Comparison of ENCODE assay signal across 15 cellular contexts in genomic region chr11:46903846-46904245, GRCh38. TPM values are rescaled to one million over a fixed set of nuclear protein-coding genes. Genes with fewer than 3 reads are reported as not detected.
A peak's percentile ranks its signal among the peaks of the same experiment; 100 is the strongest.
DNase-seq lines count a peak whose midpoint lies in the region; ATAC-seq, FAIRE-seq and TF ChIP-seq lines count a peak whose summit lies in the region.
"Had no signal": no experiment of that assay in that cellular context is flagged by ENCODE, and none has a peak within 500 bp of the region (broad histone marks: within the 10 kb centered on the region; RNA-seq: fewer than 3 reads in every experiment).

No MANE protein-coding gene starts in this region.

- H3K56ac ChIP-seq in H1 (replicated peaks; ENCODE audit: insufficient read length, low read depth, low read length): no peak overlapping the region

- peak overlapping the region in 1 of 2 experiments; percentile 12; a peak in 1 of 4 replicates for H3K4me2 ChIP-seq in H1 (ENCODE audit: insufficient read depth in 1 of 2, low read depth in 2 of 2, low read length in 2 of 2)

- H2BK120ac ChIP-seq in H1 (replicated peaks; ENCODE audit: low read depth, low read length): no peak overlapping the region

- TF ChIP-seq CTCF in H1 (IDR thresholded peaks at IDR 0.05; ENCODE audit: control extremely low read depth in 1 of 3, insufficient read depth in 1 of 3, low read depth in 1 of 3, low read length in 3 of 3) (no peak), suprapubic skin (IDR thresholded peaks at IDR 0.05) (no peak)

- CTCF ChIA-PET in H1 (lab: Charles Lee; ENCODE audit: partially characterized antibody): interaction anchor here (0.6 to 7.5 kb wide), 6 partner anchors 9 to 249 kb away, joined by 3 to 44 read pairs (median 4); no protein-coding TSS in a partner anchor

- H3K27me3 ChIP-seq in H1 (replicated peaks in 1 of 4; ENCODE audit: control insufficient read depth in 3 of 4, extremely low read depth in 1 of 4, insufficient read depth in 3 of 4, low read length in 3 of 4) (no peaks in the 10 kb centered on the region), aorta (ENCODE audit: control insufficient read depth in 1 of 2, insufficient read depth in 2 of 2, low read length in 1 of 2) (no peaks in the 10 kb centered on the region), suprapubic skin (no peaks in the 10 kb centered on the region)

- no peak overlapping the region for H3K4me3 ChIP-seq in H1 (ENCODE audit: extremely low read depth in 1 of 4, insufficient read depth in 2 of 4, low read depth in 3 of 4, low read length in 4 of 4)
- H3K4me3 ChIP-seq in aorta (ENCODE audit: low read length in 2 of 2): no peak overlapping the region
- H3K4me3 ChIP-seq in suprapubic skin: no peak overlapping the region

- H4K8ac ChIP-seq in H1 (ENCODE audit: extremely low read depth, insufficient read depth, low read length): no peak overlapping the region

- FAIRE-seq in H1 (lab: Jason Lieb, UNC): no peak

- H3K4me1 ChIP-seq in H1 (replicated peaks in 1 of 4; ENCODE audit: control insufficient read depth in 3 of 4, insufficient read depth in 4 of 4, low read length in 3 of 4): peaks cover 13 to 25% (median 17%) of the 10 kb centered on the region in 4 experiments
- H3K4me1 ChIP-seq in aorta (ENCODE audit: control insufficient read depth in 1 of 2, insufficient read depth in 2 of 2, low read length in 2 of 2): no peaks in the 10 kb centered on the region
- H3K4me1 ChIP-seq in suprapubic skin: peaks cover 5% of the 10 kb centered on the region

- no peak for TF ChIP-seq RAD21 in H1 (IDR thresholded peaks at IDR 0.05 in 1 of 2, conservative IDR thresholded peaks at IDR 0.05 in 1 of 2; ENCODE audit: low read depth in 2 of 2, low read length in 2 of 2)

- H3K9me3 ChIP-seq in H1 (ENCODE audit: insufficient read depth in 2 of 2, low read depth in 1 of 2, low read length in 1 of 2) (peaks cover 0 to under 1% of the 10 kb centered on the region in 2 experiments; a peak in 1 of 4 replicates), aorta (ENCODE audit: control insufficient read depth, low read length) (no peaks in the 10 kb centered on the region), suprapubic skin (no peaks in the 10 kb centered on the region)

- H3K79me2 ChIP-seq in H1 (ENCODE audit: control insufficient read depth in 1 of 2, insufficient read depth in 2 of 2, low read length in 2 of 2): 0 out of 4 replicates have a peak, but pooled peaks cover 0 to 2% of the 10 kb centered on the region in 2 experiments

- WGBS in H1 (ENCODE audit: extremely low coverage in 1 of 2, insufficient coverage in 1 of 2, insufficient read length in 1 of 2, insufficient replicate concordance in 2 of 2, low coverage in 1 of 2, low lambda C conversion rate in 2 of 2, missing lambda C conversion rate in 1 of 2), 2 experiments: 70% methylated on average over 8 of the region's 10 CpGs; no CpG with 5 or more reads in 1 of the 2 experiments
- 84 to 88% methylated on average over 6 to 10 of the region's 10 CpGs for WGBS in aorta, 2 donors
- 71% methylated on average over 6 of the region's 10 CpGs for WGBS in suprapubic skin

- H4K20me1 ChIP-seq in H1 (replicated peaks in 1 of 2; ENCODE audit: control insufficient read depth in 1 of 2, insufficient read depth in 2 of 2, low read length in 2 of 2): no peaks in the 10 kb centered on the region

- no peak overlapping the region for H3K18ac ChIP-seq in H1 (ENCODE audit: extremely low read depth, low read length)

- no peak overlapping the region for H3K4ac ChIP-seq in H1 (replicated peaks; ENCODE audit: insufficient read length, low read depth, low read length)

- H3K27ac ChIP-seq in H1 (ENCODE audit: low read depth, low read length): no peak overlapping the region
- no peak overlapping the region for H3K27ac ChIP-seq in aorta (ENCODE audit: low read depth in 1 of 2, low read length in 2 of 2)
- no peak overlapping the region for H3K27ac ChIP-seq in suprapubic skin

- DNase-seq in NCI-H1694 (lab: John Stamatoyannopoulos, UW): peak; percentile 5
- DNase-seq in NCI-H1694 treated with DMSO at 0.1 percent for 48 hours (lab: John Stamatoyannopoulos, UW): no peak
- no peak for DNase-seq in H1 (ENCODE audit: low read depth in 1 of 2, low spot score in 2 of 2)
- peak; percentile 96 for DNase-seq in medulla oblongata (ENCODE audit: extremely low spot score)
- no peak for DNase-seq in aorta
- DNase-seq in NOMO-1 (lab: John Stamatoyannopoulos, UW; ENCODE audit: unreplicated experiment in 2 of 2): no peak
- no peak for DNase-seq in suprapubic skin (ENCODE audit: low spot score in 2 of 2)
- DNase-seq in NCI-H2029 (lab: John Stamatoyannopoulos, UW): no peak
- DNase-seq: activated CD4-positive, alpha-beta memory T cell treated with anti-CD3 and anti-CD28 coated beads for 36 hours; CD4-positive, alpha-beta T cell; effector CD8-positive, alpha-beta T cell; islet precursor cell; NCI-H1436; stimulated activated naive B cell treated with anti-CD40 and anti-IgM and Interleukin-4, amounts not matched to agents 10 μg/mL and 1 μg/mL and 100 μg/mL, for 72 hours; T-helper 9 cell had no signal

- H2BK12ac ChIP-seq in H1 (ENCODE audit: low read depth, low read length): peak overlapping the region; percentile 44; the same call in 1 of the 2 replicates

- H3K36me3 ChIP-seq in H1 (ENCODE audit: control insufficient read depth in 2 of 4, insufficient read depth in 4 of 4, low read length in 3 of 4) (peaks cover 0 to 5% (median 3%) of the 10 kb centered on the region in 4 experiments; a peak in 4 of 8 replicates), aorta (ENCODE audit: control insufficient read depth in 1 of 2, insufficient read depth in 2 of 2, low read length in 1 of 2) (no peaks in the 10 kb centered on the region), suprapubic skin (peaks cover 21% of the 10 kb centered on the region)

- no peaks in the 10 kb centered on the region for H3K23me2 ChIP-seq in H1 (ENCODE audit: low read depth, low read length)

- H3K9ac ChIP-seq in H1 (replicated peaks in 1 of 4; ENCODE audit: extremely low read depth in 1 of 4, low read depth in 3 of 4, low read length in 3 of 4): no peak overlapping the region; a peak in 1 of 7 replicates

- H2AFZ ChIP-seq in H1 (ENCODE audit: low read length): no peak overlapping the region

- intact Hi-C loops in aorta (cut with DNase I): no loop called here

- 0 out of 2 replicates have a peak overlapping the region, but pooled peaks have one; percentile 16 for H2BK5ac ChIP-seq in H1 (ENCODE audit: low read depth, low read length)

- POLR2A ChIA-PET in H1 (lab: Charles Lee; ENCODE audit: partially characterized antibody): interaction anchor here (2.6 kb wide), 1 partner anchor 9 kb away, joined by 20 read pairs; no protein-coding TSS in a partner anchor

- H3K79me1 ChIP-seq in H1 (ENCODE audit: low read depth, low read length): peaks cover 6% of the 10 kb centered on the region

- no peak overlapping the region for H3K14ac ChIP-seq in H1 (ENCODE audit: insufficient read length)

- ATAC-seq in aorta (ENCODE audit: low FRiP score): peak; percentile 26
- ATAC-seq: stimulated activated naive B cell treated with anti-CD40 and anti-IgM and Interleukin-4, amounts not matched to agents 10 μg/mL and 1 μg/mL and 100 μg/mL, for 72 hours had no signal

- no peak overlapping the region for H3K23ac ChIP-seq in H1 (ENCODE audit: insufficient read length)

- 0 out of 2 replicates have a peak overlapping the region, but pooled peaks have one; percentile 16 for H2AK5ac ChIP-seq in H1 (ENCODE audit: low read depth, low read length)

- no peak overlapping the region for H4K5ac ChIP-seq in H1 (ENCODE audit: insufficient read length, low read depth, low read length)

- TF ChIP-seq POLR2A in H1 (IDR thresholded peaks at IDR 0.05; ENCODE audit: control extremely low read depth in 1 of 2, low read depth in 2 of 2, low read length in 2 of 2): no peak
- TF ChIP-seq POLR2A in suprapubic skin (IDR thresholded peaks at IDR 0.05): no peak

- no peak overlapping the region for H2BK15ac ChIP-seq in H1 (ENCODE audit: low read length)

- peak overlapping the region; percentile 9 for H4K91ac ChIP-seq in H1 (replicated peaks; ENCODE audit: insufficient read length, low read length)

- TF ChIP-seq EP300 in H1 (IDR thresholded peaks at IDR 0.05; ENCODE audit: borderline replicate concordance in 1 of 2, low read depth in 2 of 2, low read length in 2 of 2): no peak
- no peak for TF ChIP-seq EP300 in suprapubic skin (IDR thresholded peaks at IDR 0.05)

- H2BK20ac ChIP-seq in H1 (ENCODE audit: low read length): no peak overlapping the region

RNA-seq across cellular contexts. Expression of gene LRP4, which starts 14.5 kb away (rescaled TPM):
- 20.8 and 22.1 TPM in 2 replicates for total RNA-seq in H1 (2021; fragmentation: NEBNext Ultra II Directional; extraction: Animal tissue kit (Norgen Biotek cat#: 25700))
- polyA plus RNA-seq in H1 (2011; rRNA removed) (5.4 and 11.0 TPM in 2 replicates), aorta (1 to 10 TPM in 1 of 2 donors, under 1 TPM in 1; 0.90 to 2.1 TPM)
- polyA plus RNA-seq in H1 (2011; cell fraction: cytosol; rRNA removed): 9.7 TPM
- polyA plus RNA-seq in H1 (2011; cell fraction: nucleus; rRNA removed): 38.0 TPM
- polyA plus RNA-seq in H1 (2012, experiment 1 of 2): 13.2 to 16.4 TPM (median 13.8 TPM) in 4 replicates
- 3.2 TPM for polyA plus RNA-seq in H1 (2012, experiment 2 of 2)
- 19.9 TPM for polyA plus RNA-seq in H1 (2013, experiment 1 of 2)
- 17.6 TPM for polyA plus RNA-seq in H1 (2013, experiment 2 of 2)
- polyA minus RNA-seq in H1 (2011; rRNA and poly(A)+ RNA removed): 28.0 and 31.2 TPM in 2 replicates
- 11.9 TPM for polyA minus RNA-seq in H1 (2011; cell fraction: cytosol; rRNA and poly(A)+ RNA removed)
- 29.2 TPM for polyA minus RNA-seq in H1 (2011; cell fraction: nucleus; rRNA and poly(A)+ RNA removed)
- total RNA-seq in aorta (1 to 10 TPM; 4.0 to 8.6 TPM), suprapubic skin (100 to 1,000 TPM in 2 of 4 donors, 10 to 100 TPM in 2; 52.2 to 308 (median 90.4) TPM)
- total RNA-seq: CD4-positive, alpha-beta T cell had no signal

RNA-seq across cellular contexts. Expression of gene CSTPP1, which starts 32.7 kb away (rescaled TPM):
- total RNA-seq in H1 (2021; fragmentation: NEBNext Ultra II Directional; extraction: Animal tissue kit (Norgen Biotek cat#: 25700)): 24.2 and 26.2 TPM in 2 replicates
- polyA plus RNA-seq in H1 (2011; rRNA removed): 28.7 and 55.1 TPM in 2 replicates
- polyA plus RNA-seq in H1 (2011; cell fraction: cytosol; rRNA removed): 27.5 TPM
- polyA plus RNA-seq in H1 (2011; cell fraction: nucleus; rRNA removed): 34.3 TPM
- polyA plus RNA-seq in H1 (2012, experiment 1 of 2): 24.5 to 28.7 TPM (median 26.8 TPM) in 4 replicates
- polyA plus RNA-seq in H1 (2012, experiment 2 of 2): 26.6 TPM
- polyA plus RNA-seq in H1 (2013, experiment 1 of 2): 15.1 TPM
- polyA plus RNA-seq in H1 (2013, experiment 2 of 2): 15.9 TPM
- polyA minus RNA-seq in H1 (2011; rRNA and poly(A)+ RNA removed): 25.0 and 34.0 TPM in 2 replicates
- polyA minus RNA-seq in H1 (2011; cell fraction: cytosol; rRNA and poly(A)+ RNA removed): 20.8 TPM
- 33.3 TPM for polyA minus RNA-seq in H1 (2011; cell fraction: nucleus; rRNA and poly(A)+ RNA removed)
- total RNA-seq in aorta: 10 to 100 TPM; 19.1 to 22.7 TPM
- polyA plus RNA-seq in aorta: 10 to 100 TPM; 12.5 to 26.0 TPM
- 100 to 1,000 TPM in 1 of 4 donors, 10 to 100 TPM in 3; 34.9 to 117 (median 48.1) TPM for total RNA-seq in suprapubic skin

RNA-seq across cellular contexts. Expression of gene CKAP5, which starts 57.8 kb away (rescaled TPM):
- total RNA-seq in H1 (2021; fragmentation: NEBNext Ultra II Directional; extraction: Animal tissue kit (Norgen Biotek cat#: 25700)): 185 and 192 TPM in 2 replicates
- 45.2 and 64.8 TPM in 2 replicates for polyA plus RNA-seq in H1 (2011; rRNA removed)
- polyA plus RNA-seq in H1 (2011; cell fraction: cytosol; rRNA removed): 74.4 TPM
- 136 TPM for polyA plus RNA-seq in H1 (2011; cell fraction: nucleus; rRNA removed)
- 70.6 to 109 TPM (median 85.2 TPM) in 4 replicates for polyA plus RNA-seq in H1 (2012, experiment 1 of 2)
- 4.1 TPM for polyA plus RNA-seq in H1 (2012, experiment 2 of 2)
- 50.9 TPM for polyA plus RNA-seq in H1 (2013, experiment 1 of 2)
- polyA plus RNA-seq in H1 (2013, experiment 2 of 2): 48.5 TPM
- 249 and 293 TPM in 2 replicates for polyA minus RNA-seq in H1 (2011; rRNA and poly(A)+ RNA removed)
- polyA minus RNA-seq in H1 (2011; cell fraction: cytosol; rRNA and poly(A)+ RNA removed): 89.2 TPM
- polyA minus RNA-seq in H1 (2011; cell fraction: nucleus; rRNA and poly(A)+ RNA removed): 168 TPM
- 10 to 100 TPM; 59.6 to 64.5 TPM for total RNA-seq in aorta
- polyA plus RNA-seq in aorta: 10 to 100 TPM; 12.0 to 18.4 TPM
- 10 to 100 TPM; 29.9 to 59.2 (median 38.9) TPM for total RNA-seq in suprapubic skin

Comparison
In these comparisons a context has a peak if more than half of its experiments do, and no peak if none do; other contexts are left out.
1. DNase-seq: peak in NCI-H1694 (single experiment) and medulla oblongata (single experiment); none in NCI-H1694 treated with DMSO at 0.1 percent for 48 hours (single experiment), H1 (0 of 2), aorta (0 of 2), NOMO-1 (0 of 2), suprapubic skin (0 of 2) and NCI-H2029 (single experiment).